1 cellular context compared by ENCODE assay signal in the genomic region with DNA sequence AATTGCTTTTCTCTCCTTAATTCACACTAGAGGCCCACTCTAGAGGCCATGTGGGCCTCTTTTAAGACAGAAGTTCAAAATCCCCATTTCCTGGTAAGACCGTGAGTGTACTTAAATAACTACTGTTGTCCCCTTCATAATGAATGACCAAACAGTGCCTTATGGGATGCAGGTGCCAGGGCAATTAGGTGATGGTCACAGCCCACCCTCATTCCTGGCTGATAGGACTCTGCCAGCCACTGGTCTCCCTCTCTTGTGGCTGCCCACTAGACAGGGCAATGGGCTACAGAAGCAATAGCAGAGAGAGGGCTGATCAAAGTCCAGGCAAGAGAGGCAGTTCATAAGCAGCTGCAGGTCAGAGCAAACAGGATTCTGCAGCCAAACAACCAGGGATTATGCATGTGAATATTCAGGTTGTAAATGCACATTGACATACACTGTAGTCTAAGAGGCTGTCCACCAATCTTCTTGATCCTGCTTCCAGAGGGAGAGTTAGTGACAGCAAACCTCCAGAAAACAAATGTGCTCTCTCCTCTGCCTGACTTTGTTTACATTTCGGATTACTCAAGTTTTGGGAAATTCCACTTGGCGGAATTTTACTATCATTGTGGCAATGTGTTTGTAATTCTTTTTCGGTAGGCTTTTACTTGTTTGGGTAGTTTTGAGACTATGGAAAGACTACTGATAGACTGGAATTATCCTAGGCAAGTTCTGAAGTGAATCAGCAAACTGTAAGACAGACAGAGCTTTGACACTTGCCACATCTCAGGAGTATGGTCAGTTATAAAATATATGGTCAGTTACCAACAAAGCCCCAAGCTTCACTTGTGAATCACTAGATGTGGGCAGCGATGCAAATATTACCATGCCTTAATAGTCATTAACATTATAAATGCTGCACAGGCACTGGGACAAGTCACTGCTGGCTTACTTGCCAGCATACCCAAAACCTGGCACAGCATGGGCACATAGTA.
TF ChIP-seq lines count a peak whose summit lies in the region.

No MANE protein-coding gene starts in this region.

TF ChIP-seq in H1, 55 proteins besides CTCF, POLR2A, EP300 and RAD21 (continued from another document):
- no peak for TF ChIP-seq ASH2L (IDR thresholded peaks at IDR 0.05; ENCODE audit: low read length)
- TF ChIP-seq SIX5 (IDR thresholded peaks at IDR 0.05; ENCODE audit: low read depth, low read length) = no peak
- TF ChIP-seq FOSL1 (IDR thresholded peaks at IDR 0.05; ENCODE audit: insufficient read depth, low read depth, low read length) = no peak
- no peak for TF ChIP-seq RBBP5 (IDR thresholded peaks at IDR 0.05; ENCODE audit: borderline replicate concordance, low read depth, low read length)
